16 cellular contexts compared by ENCODE assay signal in genomic region chr7:151832656-151833055, GRCh38.
"Had no signal": no experiment of that assay in that cellular context is flagged by ENCODE, and none has a peak within 500 bp of the region (broad histone marks: within the 10 kb centered on the region; RNA-seq: fewer than 3 reads in every experiment).

No MANE protein-coding gene starts in this region.

- H3K36me3 ChIP-seq: colonic mucosa, right atrium auricular region, thoracic aorta, transverse colon had no signal

- DNase-seq: colonic mucosa; effector CD8-positive, alpha-beta T cell; foreskin melanocyte; left colon; left ventricle myocardium superior; mucosa of descending colon; naive thymus-derived CD8-positive, alpha-beta T cell; small intestine; stimulated activated CD4-positive, alpha-beta T cell treated with anti-CD3 and anti-CD28 coated beads, Interleukin-12 subunit alpha, Interleukin-12 subunit beta, amount 100 ng/mL, for 4 hours; stomach; substantia nigra; transverse colon had no signal

- H3K4me1 ChIP-seq: colonic mucosa, right atrium auricular region had no signal

- H3K27ac ChIP-seq: colonic mucosa, dorsolateral prefrontal cortex, hepatocyte, right atrium auricular region, stomach, thoracic aorta, transverse colon had no signal

- H2AFZ ChIP-seq: hepatocyte had no signal

- H3K4me3 ChIP-seq: colonic mucosa, dorsolateral prefrontal cortex, hepatocyte, mucosa of descending colon, right atrium auricular region, stomach, thoracic aorta, transverse colon had no signal

- H3K9me3 Mint-ChIP-seq: naive thymus-derived CD8-positive, alpha-beta T cell had no signal

- H3K9me3 ChIP-seq: colonic mucosa, mucosa of descending colon, right atrium auricular region, stomach, thoracic aorta, transverse colon had no signal

- H3K27me3 Mint-ChIP-seq: naive thymus-derived CD8-positive, alpha-beta T cell had no signal

- H3K79me2 ChIP-seq: hepatocyte had no signal

- ATAC-seq: left colon; left ventricle myocardium superior; mucosa of descending colon; naive thymus-derived CD8-positive, alpha-beta T cell had no signal

- H3K4me2 ChIP-seq: hepatocyte had no signal

- H3K4me3 Mint-ChIP-seq: naive thymus-derived CD8-positive, alpha-beta T cell had no signal

- FAIRE-seq: small intestine had no signal

- H3K27me3 ChIP-seq: colonic mucosa, dorsolateral prefrontal cortex, hepatocyte, right atrium auricular region, stomach, transverse colon had no signal
